8 cellular contexts compared by ENCODE assay signal in genomic region chr1:232793944-232794343, GRCh38. TPM values are rescaled to one million over a fixed set of nuclear protein-coding genes. Genes with fewer than 3 reads are reported as not detected.
DNase-seq lines count a peak whose midpoint lies in the region; ATAC-seq and TF ChIP-seq lines count a peak whose summit lies in the region.

No MANE protein-coding gene starts in this region.

- TF ChIP-seq CTCF in HL-60 (IDR thresholded peaks at IDR 0.05; ENCODE audit: insufficient read depth, low read length), result no peak

- no peak overlapping the region for H3K4me3 ChIP-seq in HL-60 (replicated peaks; ENCODE audit: insufficient read depth, low read length)

- DNase-seq in Daoy (ENCODE audit: low read depth) (peak; percentile 80), HL-60 (ENCODE audit: low read depth in 1 of 2, low spot score in 1 of 2) (peak; percentile 11 to 44), RKO (ENCODE audit: low spot score) (peak; percentile 21), iris pigment epithelial cell (ENCODE audit: low read depth) (peak; percentile 93), NCI-H1694 (lab: John Stamatoyannopoulos, UW) (no peak), ecto neural progenitor cell (ENCODE audit: low spot score) (no peak)

- H3K27ac ChIP-seq in HL-60 (replicated peaks), result no peak overlapping the region

- no peak for ATAC-seq in HG03025 (IDR thresholded peaks at IDR 0.05; ENCODE audit: low FRiP score, unreplicated experiment)
- no peak for ATAC-seq in HG03521 (IDR thresholded peaks at IDR 0.05; ENCODE audit: unreplicated experiment)

- H3K27me3 ChIP-seq in HL-60 (ENCODE audit: insufficient read depth, poor library complexity, severe bottlenecking), result no peaks in the 10 kb centered on the region

RNA-seq across cellular contexts. Expression of gene MAP10, which starts 11.3 kb away (rescaled TPM):
- total RNA-seq in Daoy (2014; rRNA removed; shearing (Covaris generic)), result 6.5 and 8.9 TPM in 2 replicates

Comparison
In these comparisons a context has a peak if more than half of its experiments do, and no peak if none do; other contexts are left out.
1. DNase-seq: peak in Daoy (single experiment), HL-60 (2 of 2), RKO (single experiment) and iris pigment epithelial cell (single experiment); none in NCI-H1694 (single experiment) and ecto neural progenitor cell (single experiment).